In genomic region chr16:50812046-50812445, GRCh38 we compare ENCODE assay signal across 30 cellular contexts.
"Had no signal": no experiment of that assay in that cellular context is flagged by ENCODE, and none has a peak within 500 bp of the region (broad histone marks: within the 10 kb centered on the region; RNA-seq: fewer than 3 reads in every experiment).

No MANE protein-coding gene starts in this region.

- H3K27ac ChIP-seq: brain microvascular endothelial cell, coronary artery, dorsolateral prefrontal cortex, foreskin keratinocyte, gastrocnemius medialis, heart left ventricle, WERI-Rb-1 had no signal

- H3K9me3 ChIP-seq: gastrocnemius medialis, heart left ventricle had no signal

- ATAC-seq: activated CD4-positive, CD25-positive, alpha-beta regulatory T cell treated with anti-CD3 and anti-CD28 coated beads, Interleukin-2, amount 50 U/mL, for 24 hours; activated T-cell treated with anti-CD3 and anti-CD28 coated beads, Interleukin-2, amount 50 U/mL, for 72 hours; esophagus mucosa; foreskin keratinocyte; gastrocnemius medialis; heart left ventricle had no signal

- H3K27me3 ChIP-seq: brain microvascular endothelial cell, foreskin keratinocyte, gastrocnemius medialis, heart left ventricle had no signal

- H3K9me3 Mint-ChIP-seq: activated B cell treated with CpG ODN at 0.5 μM for 24 hours; activated T-cell treated with anti-CD3 and anti-CD28 coated beads, Interleukin-2, amount 50 U/mL, for 24 hours; activated T-cell treated with anti-CD3 and anti-CD28 coated beads, Interleukin-2, amount 50 U/mL, for 72 hours; central memory CD8-positive, alpha-beta T cell; dendritic cell treated with granulocyte-macrophage colony-stimulating factor and Interleukin-4, amounts not matched to agents 40 ng/mL and 50 ng/mL, for 4 days; endodermal cell had no signal

- H3K27me3 Mint-ChIP-seq: activated naive CD8-positive, alpha-beta T cell; activated T-cell treated with anti-CD3 and anti-CD28 coated beads, Interleukin-2, amount 50 U/mL, for 24 hours had no signal

- H3K4me1 Mint-ChIP-seq: central memory CD8-positive, alpha-beta T cell had no signal

- H3K36me3 ChIP-seq: brain microvascular endothelial cell, gastrocnemius medialis, heart left ventricle, WERI-Rb-1 had no signal

- H3K4me1 ChIP-seq: foreskin keratinocyte, gastrocnemius medialis, heart left ventricle had no signal

- H3K27ac Mint-ChIP-seq: activated B cell treated with CpG ODN at 0.5 μM for 24 hours; activated naive CD8-positive, alpha-beta T cell; activated T-cell treated with anti-CD3 and anti-CD28 coated beads, Interleukin-2, amount 50 U/mL, for 24 hours; activated T-cell treated with anti-CD3 and anti-CD28 coated beads, Interleukin-2, amount 50 U/mL, for 72 hours; dendritic cell treated with granulocyte-macrophage colony-stimulating factor and Interleukin-4, amounts not matched to agents 40 ng/mL and 50 ng/mL, for 4 days; endodermal cell had no signal

- H3K4me3 ChIP-seq: coronary artery, dorsolateral prefrontal cortex, gastrocnemius medialis, heart left ventricle had no signal

- DNase-seq: activated B cell treated with CpG ODN at 0.5 μM for 24 hours; activated CD4-positive, alpha-beta T cell treated with anti-CD3 and anti-CD28 coated beads for 48 hours; activated CD4-positive, alpha-beta T cell treated with anti-CD3 and anti-CD28 coated beads, Interleukin-2, amount 50 U/mL, for 1 hour; activated CD4-positive, alpha-beta T cell treated with anti-CD3 and anti-CD28 coated beads, Interleukin-2, amount 50 U/mL, for 48 hours; activated CD8-positive, alpha-beta memory T cell treated with anti-CD3 and anti-CD28 coated beads, Interleukin-2, amount 50 U/mL, for 48 hours; activated effector memory CD4-positive, alpha-beta T cell treated with Interleukin-2 at 50 U/mL for 16 hours; activated gamma-delta T cell treated with Interleukin-2 at 50 U/mL for 16 hours; activated naive CD4-positive, alpha-beta T cell treated with anti-CD3 and anti-CD28 coated beads, Interleukin-2, amount 50 U/mL, for 16 hours; activated naive CD4-positive, alpha-beta T cell treated with Interleukin-2 at 50 U/mL for 16 hours; activated T-cell treated with anti-CD3 and anti-CD28 coated beads for 4 hours; activated T-cell treated with anti-CD3 and anti-CD28 coated beads, Interleukin-2, amount 50 U/mL, for 24 hours; activated T-cell treated with anti-CD3 and anti-CD28 coated beads, Interleukin-2, amount 50 U/mL, for 72 hours; amniotic stem cell; anterior cingulate cortex; brain microvascular endothelial cell; dorsolateral prefrontal cortex; effector memory CD4-positive, alpha-beta T cell; endodermal cell; foreskin keratinocyte; gastrocnemius medialis; glutamatergic neuron; heart left ventricle; T-helper 2 cell; WERI-Rb-1 had no signal

- H3K4me3 Mint-ChIP-seq: activated B cell treated with CpG ODN at 0.5 μM for 24 hours; activated naive CD8-positive, alpha-beta T cell; activated T-cell treated with anti-CD3 and anti-CD28 coated beads, Interleukin-2, amount 50 U/mL, for 24 hours; activated T-cell treated with anti-CD3 and anti-CD28 coated beads, Interleukin-2, amount 50 U/mL, for 72 hours; central memory CD8-positive, alpha-beta T cell; dendritic cell treated with granulocyte-macrophage colony-stimulating factor and Interleukin-4, amounts not matched to agents 40 ng/mL and 50 ng/mL, for 4 days; endodermal cell had no signal
